Comparison of ENCODE assay signal across 8 cellular contexts in genomic region chr16:85610446-85611204, GRCh38. TPM values are rescaled to one million over a fixed set of nuclear protein-coding genes. Genes with fewer than 3 reads are reported as not detected.
DNase-seq lines count a peak whose midpoint lies in the region; ATAC-seq and TF ChIP-seq lines count a peak whose summit lies in the region.

No MANE protein-coding gene starts in this region.

- H3K4me1 Mint-ChIP-seq in IgD-negative memory B cell, result peaks cover 11 to 18% (median 16%) of the 10 kb centered on the region in 3 donors
- H3K4me1 Mint-ChIP-seq in activated T-cell treated with anti-CD3 and anti-CD28 coated beads, Interleukin-2, amount 50 U/mL, for 24 hours (ENCODE audit: low read depth), result peaks cover 50% of the 10 kb centered on the region

- TF ChIP-seq EP300 in esophagus muscularis mucosa (IDR thresholded peaks at IDR 0.05), result no peak

- peak overlapping the region; percentile 86 for H3K4me2 ChIP-seq in PC-3 (ENCODE audit: low read length)

- peaks cover 4% of the 10 kb centered on the region for H4K20me1 ChIP-seq in PC-3 (ENCODE audit: low read length)

- H3K9me3 ChIP-seq in PC-3 (ENCODE audit: low read length) (no peaks in the 10 kb centered on the region), esophagus muscularis mucosa (no peaks in the 10 kb centered on the region), muscle layer of duodenum (ENCODE audit: control insufficient read depth in 1 of 2, low read length in 2 of 2) (no peaks in the 10 kb centered on the region)

- H3K9me2 ChIP-seq in PC-3 (replicated peaks; ENCODE audit: low read length), result no peaks in the 10 kb centered on the region

- no peaks in the 10 kb centered on the region for H3K9me3 Mint-ChIP-seq in IgD-negative memory B cell
- H3K9me3 Mint-ChIP-seq in activated T-cell treated with anti-CD3 and anti-CD28 coated beads, Interleukin-2, amount 50 U/mL, for 24 hours, result no peaks in the 10 kb centered on the region

- POLR2A ChIA-PET in PC-3 (lab: Charles Lee; ENCODE audit: unreplicated experiment), result interaction anchor here (0.7 kb wide), 1 partner anchor 41 kb away, joined by 4 read pairs; no protein-coding TSS in a partner anchor

- H3K4me1 ChIP-seq in PC-3 (ENCODE audit: insufficient read depth, low read length) (peaks cover 24% of the 10 kb centered on the region), esophagus muscularis mucosa (peaks cover 60 to 86% (median 84%) of the 10 kb centered on the region in 4 donors), muscle layer of duodenum (ENCODE audit: control insufficient read depth in 1 of 2, insufficient read depth in 2 of 2, low read length in 2 of 2) (peaks cover 8 to 61% of the 10 kb centered on the region in 2 donors)

- no peaks in the 10 kb centered on the region for H3K36me3 Mint-ChIP-seq in IgD-negative memory B cell
- no peaks in the 10 kb centered on the region for H3K36me3 Mint-ChIP-seq in activated T-cell treated with anti-CD3 and anti-CD28 coated beads, Interleukin-2, amount 50 U/mL, for 24 hours (ENCODE audit: low read depth)

- no peaks in the 10 kb centered on the region for H3K27me3 Mint-ChIP-seq in IgD-negative memory B cell
- peaks cover 10% of the 10 kb centered on the region for H3K27me3 Mint-ChIP-seq in activated T-cell treated with anti-CD3 and anti-CD28 coated beads, Interleukin-2, amount 50 U/mL, for 24 hours

- peak overlapping the region; percentile 80 to 92 (median 88) for H3K4me3 Mint-ChIP-seq in IgD-negative memory B cell
- peak overlapping the region; percentile 62 for H3K4me3 Mint-ChIP-seq in activated T-cell treated with anti-CD3 and anti-CD28 coated beads, Interleukin-2, amount 50 U/mL, for 24 hours

- no peak overlapping the region for H3K9ac ChIP-seq in PC-3 (ENCODE audit: low read length)

- TF ChIP-seq POLR2A in esophagus muscularis mucosa (IDR thresholded peaks at IDR 0.05; ENCODE audit: low read depth), result no peak

- H3K27ac ChIP-seq in PC-3 (ENCODE audit: low read length) (no peak overlapping the region), esophagus muscularis mucosa (replicated peaks in 1 of 4) (peak overlapping the region; percentile 87 to 92 (median 90)), muscle layer of duodenum (ENCODE audit: low read length) (peak overlapping the region; percentile 36)

- TSS peak; percentile 40 for BruUV-seq in PC-3 (replicated peaks; lab: Mats Ljungman, UMichigan)

- H3K36me3 ChIP-seq in PC-3 (ENCODE audit: low read depth, low read length), result no peaks in the 10 kb centered on the region
- no peaks in the 10 kb centered on the region for H3K36me3 ChIP-seq in esophagus muscularis mucosa
- H3K36me3 ChIP-seq in muscle layer of duodenum (ENCODE audit: control insufficient read depth in 1 of 2, insufficient read depth in 2 of 2, low read length in 2 of 2), result no peaks in the 10 kb centered on the region

- peak overlapping the region; percentile 32 for H2AFZ ChIP-seq in PC-3 (ENCODE audit: low read length)

- H3K27ac Mint-ChIP-seq in IgD-negative memory B cell, result peak overlapping the region; percentile 93 to 97 (median 95)
- peak overlapping the region; percentile 57 for H3K27ac Mint-ChIP-seq in activated T-cell treated with anti-CD3 and anti-CD28 coated beads, Interleukin-2, amount 50 U/mL, for 24 hours

- peaks cover 20% of the 10 kb centered on the region for H3K79me2 ChIP-seq in PC-3 (ENCODE audit: low read length)

- peak overlapping the region; percentile 72 for H3K4me3 ChIP-seq in PC-3 (ENCODE audit: low read length)
- peak overlapping the region; percentile 71 to 94 (median 74) for H3K4me3 ChIP-seq in esophagus muscularis mucosa
- peak overlapping the region; percentile 44 to 67 for H3K4me3 ChIP-seq in muscle layer of duodenum (ENCODE audit: low read depth in 1 of 2, low read length in 2 of 2)

- intact Hi-C loops in PC-3 (cut with micrococcal nuclease), result loop anchor here (1.0 to 10.0 kb wide), 2 partner anchors 53 to 216 kb away; no protein-coding TSS in a partner anchor
- intact Hi-C loops in esophagus muscularis mucosa (cut with DNase I), result loop anchor here (1.0 to 10.0 kb wide), 3 partner anchors 56 to 296 kb away; no protein-coding TSS in a partner anchor

- WGBS in esophagus muscularis mucosa, result 6% methylated on average over 25 of the region's 40 CpGs

- H3K27me3 ChIP-seq in PC-3 (ENCODE audit: low read length) (no peaks in the 10 kb centered on the region), esophagus muscularis mucosa (no peaks in the 10 kb centered on the region), muscle layer of duodenum (ENCODE audit: low read depth, low read length) (no peaks in the 10 kb centered on the region)

- peaks cover 4% of the 10 kb centered on the region for H3F3A ChIP-seq in PC-3 (ENCODE audit: low read length, unreplicated experiment)

- no peak for DNase-seq in AG09319 (ENCODE audit: extremely low read depth, low read depth)
- peak; percentile 89 for DNase-seq in GM19238 (ENCODE audit: insufficient read length, low spot score)
- DNase-seq in PC-3, result peak; percentile 90
- peak; percentile 93 for DNase-seq in activated T-cell treated with anti-CD3 and anti-CD28 coated beads, Interleukin-2, amount 50 U/mL, for 24 hours
- DNase-seq in esophagus muscularis mucosa (ENCODE audit: extremely low spot score), result peak; percentile 96
- DNase-seq in stimulated activated CD8-positive, alpha-beta memory T cell treated with anti-CD3 and anti-CD28 coated beads, Interleukin-4, amount 100 ng/mL, for 48 hours, result peak; percentile 95

- CTCF ChIA-PET in PC-3 (lab: Charles Lee), result interaction anchor here (0.6 to 0.7 kb wide), 3 partner anchors 56 to 1557 kb away, joined by 3 read pairs; no protein-coding TSS in a partner anchor

- ATAC-seq in PC-3, result peak; percentile 38

- peak; percentile 93 for TF ChIP-seq CTCF in AG09319 (IDR thresholded peaks at IDR 0.05; ENCODE audit: low read depth, low read length)
- peak; percentile 87 for TF ChIP-seq CTCF in PC-3 (conservative IDR thresholded peaks at IDR 0.05; ENCODE audit: low read depth, low read length)
- peak; percentile 97 to 99 (median 99) for TF ChIP-seq CTCF in esophagus muscularis mucosa (IDR thresholded peaks at IDR 0.05)

RNA-seq across cellular contexts. Expression of gene GSE1, which starts 2.5 kb away (rescaled TPM):
- 7.3 TPM for polyA plus RNA-seq in IgD-negative memory B cell
- total RNA-seq in PC-3 (2014; rRNA removed) (38.4 and 60.8 TPM in 2 replicates), esophagus muscularis mucosa (10 to 100 TPM; 45.4 to 79.4 (median 49.5) TPM)
